Comparison of ENCODE assay signal across 8 cellular contexts in the genomic region with DNA sequence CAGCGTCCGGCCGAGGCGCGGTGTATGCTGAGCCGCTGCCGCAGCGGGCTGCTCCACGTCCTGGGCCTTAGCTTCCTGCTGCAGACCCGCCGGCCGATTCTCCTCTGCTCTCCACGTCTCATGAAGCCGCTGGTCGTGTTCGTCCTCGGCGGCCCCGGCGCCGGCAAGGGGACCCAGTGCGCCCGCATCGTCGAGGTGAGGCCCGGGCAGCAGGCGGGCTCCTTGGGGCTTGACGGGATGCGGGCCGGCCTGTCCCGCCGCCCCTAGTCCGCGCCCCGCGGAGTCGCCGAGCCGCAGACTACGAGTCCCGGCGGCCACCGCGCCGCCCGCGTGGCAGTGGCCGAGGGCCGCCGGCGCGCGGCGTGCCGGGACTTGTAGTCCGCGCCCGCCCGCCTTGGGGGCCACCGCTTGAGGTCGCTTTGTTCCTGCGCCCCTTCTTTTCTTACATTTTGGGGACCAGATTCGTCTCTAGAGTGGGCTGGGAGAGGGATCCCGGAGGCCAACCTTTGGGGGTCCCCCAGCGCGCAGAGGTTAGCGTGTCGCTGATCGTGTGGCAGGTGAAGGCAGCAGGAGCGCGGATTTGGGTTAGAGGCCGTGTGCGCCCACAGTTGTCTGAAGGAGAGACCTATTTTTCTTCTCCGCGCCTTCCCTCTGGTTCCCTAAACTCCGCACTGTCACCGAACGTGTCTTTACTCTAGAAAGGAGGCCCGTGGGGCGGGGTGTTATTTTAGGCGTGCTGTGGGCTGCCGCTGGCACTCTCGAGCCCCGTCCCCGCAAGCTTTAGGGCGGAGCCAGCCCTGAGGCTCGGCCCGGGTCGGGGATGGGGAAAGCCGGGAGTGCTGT. TPM values are rescaled to one million over a fixed set of nuclear protein-coding genes. Genes with fewer than 3 reads are reported as not detected.
DNase-seq lines count a peak whose midpoint lies in the region; ATAC-seq and TF ChIP-seq lines count a peak whose summit lies in the region.

No MANE protein-coding gene starts in this region.

- intact Hi-C loops in activated naive CD4-positive, alpha-beta T cell treated with anti-CD3 and anti-CD28 coated beads for 36 hours (cut with micrococcal nuclease): loop anchor here (1.0 to 2.0 kb wide), 6 partner anchors 17 to 1647 kb away; a partner anchor contains a TSS

- ATAC-seq in GM21786 (IDR thresholded peaks at IDR 0.05; ENCODE audit: unreplicated experiment): peak; percentile 82

- H3K36me3 Mint-ChIP-seq in activated naive CD4-positive, alpha-beta T cell treated with anti-CD3 and anti-CD28 coated beads for 36 hours (ENCODE audit: low read depth): peaks cover 3% of the 10 kb centered on the region
- H3K36me3 Mint-ChIP-seq in osteocyte (ENCODE audit: unreplicated experiment): no peaks in the 10 kb centered on the region

- H3K4me3 ChIP-seq in thymus (ENCODE audit: low read length): peak overlapping the region; percentile 74

- no peaks in the 10 kb centered on the region for H3K9me3 Mint-ChIP-seq in activated naive CD4-positive, alpha-beta T cell treated with anti-CD3 and anti-CD28 coated beads for 36 hours
- H3K9me3 Mint-ChIP-seq in osteocyte (ENCODE audit: unreplicated experiment): no peaks in the 10 kb centered on the region

- H3K4me1 Mint-ChIP-seq in activated naive CD4-positive, alpha-beta T cell treated with anti-CD3 and anti-CD28 coated beads for 36 hours (ENCODE audit: low read depth): peaks cover 20% of the 10 kb centered on the region
- H3K4me1 Mint-ChIP-seq in osteocyte (ENCODE audit: unreplicated experiment): peaks cover 26% of the 10 kb centered on the region

- H3K27ac Mint-ChIP-seq in activated naive CD4-positive, alpha-beta T cell treated with anti-CD3 and anti-CD28 coated beads for 36 hours: peak overlapping the region; percentile 93
- peak overlapping the region; percentile 96 for H3K27ac Mint-ChIP-seq in osteocyte (ENCODE audit: unreplicated experiment)

- DNase-seq in GF-D8 (lab: John Stamatoyannopoulos, UW) (peak; percentile 50), KG1 (lab: John Stamatoyannopoulos, UW) (peak; percentile 80), SHP77 treated with DMSO at 0.1 percent for 48 hours (lab: John Stamatoyannopoulos, UW) (peak; percentile 31), glomerular visceral epithelial cell (ENCODE audit: extremely low spot score) (peak; percentile 79), osteocyte (ENCODE audit: extremely low spot score, unreplicated experiment) (peak; percentile 90)
- DNase-seq in activated naive CD4-positive, alpha-beta T cell treated with anti-CD3 and anti-CD28 coated beads for 36 hours: peak; percentile 75

- peak overlapping the region; percentile 98 for H3K27ac ChIP-seq in thymus (ENCODE audit: low read depth)

- WGBS in thymus: under 1% methylated on average over 90 of the region's 90 CpGs

- no peaks in the 10 kb centered on the region for H3K36me3 ChIP-seq in thymus (ENCODE audit: control insufficient read depth, insufficient read depth)

- peaks cover 3% of the 10 kb centered on the region for H3K4me1 ChIP-seq in thymus (ENCODE audit: control insufficient read depth, insufficient read depth, low read length)

- CTCF ChIA-PET in activated naive CD4-positive, alpha-beta T cell treated with anti-CD3 and anti-CD28 coated beads for 36 hours (lab: Charles Lee): interaction anchor here (0.7 to 3.3 kb wide), 3 partner anchors 20 to 103 kb away, joined by 3 to 12 read pairs (median 3); a partner anchor contains a TSS

- H3K27me3 ChIP-seq in thymus (ENCODE audit: control insufficient read depth, insufficient read depth): no peaks in the 10 kb centered on the region

- peak overlapping the region; percentile 88 for H3K4me3 Mint-ChIP-seq in activated naive CD4-positive, alpha-beta T cell treated with anti-CD3 and anti-CD28 coated beads for 36 hours
- peak overlapping the region; percentile 91 for H3K4me3 Mint-ChIP-seq in osteocyte (ENCODE audit: unreplicated experiment)

- H3K9me3 ChIP-seq in thymus (ENCODE audit: control insufficient read depth): no peaks in the 10 kb centered on the region

- no peak for TF ChIP-seq CTCF in osteocyte (IDR thresholded peaks at IDR 0.05)

- no peaks in the 10 kb centered on the region for H3K27me3 Mint-ChIP-seq in activated naive CD4-positive, alpha-beta T cell treated with anti-CD3 and anti-CD28 coated beads for 36 hours (ENCODE audit: low read depth)
- H3K27me3 Mint-ChIP-seq in osteocyte (ENCODE audit: unreplicated experiment): no peaks in the 10 kb centered on the region

RNA-seq across cellular contexts. Expression of a gene that starts 0.6 kb away (rescaled TPM):
- 100 to 1,000 TPM; 104 to 105 TPM for total RNA-seq in activated naive CD4-positive, alpha-beta T cell treated with anti-CD3 and anti-CD28 coated beads for 36 hours
- total RNA-seq in osteocyte: 97.1 and 105 TPM in 2 replicates
- 112 TPM for polyA plus RNA-seq in thymus

RNA-seq across cellular contexts. Expression of a gene that starts 20.2 kb away (rescaled TPM):
- 10 to 100 TPM; 41.4 to 43.5 TPM for total RNA-seq in activated naive CD4-positive, alpha-beta T cell treated with anti-CD3 and anti-CD28 coated beads for 36 hours
- 4.7 and 5.6 TPM in 2 replicates for total RNA-seq in osteocyte
- 1.1 TPM for polyA plus RNA-seq in thymus

Comparison
In these comparisons a context has a peak if more than half of its experiments do, and no peak if none do; other contexts are left out.
1. Peak in every context shown above with its lines: DNase-seq, ATAC-seq, H3K4me3 ChIP-seq and H3K27ac ChIP-seq.
2. DNase-seq: peak in every context shown above with its lines; median percentile 90 in osteocyte; 80 in KG1; 79 in glomerular visceral epithelial cell; 75 in activated naive CD4-positive, alpha-beta T cell treated with anti-CD3 and anti-CD28 coated beads for 36 hours; 50 in GF-D8; 31 in SHP77 treated with DMSO at 0.1 percent for 48 hours.